ENCODE assay signal across 9 cellular contexts in the genomic region with DNA sequence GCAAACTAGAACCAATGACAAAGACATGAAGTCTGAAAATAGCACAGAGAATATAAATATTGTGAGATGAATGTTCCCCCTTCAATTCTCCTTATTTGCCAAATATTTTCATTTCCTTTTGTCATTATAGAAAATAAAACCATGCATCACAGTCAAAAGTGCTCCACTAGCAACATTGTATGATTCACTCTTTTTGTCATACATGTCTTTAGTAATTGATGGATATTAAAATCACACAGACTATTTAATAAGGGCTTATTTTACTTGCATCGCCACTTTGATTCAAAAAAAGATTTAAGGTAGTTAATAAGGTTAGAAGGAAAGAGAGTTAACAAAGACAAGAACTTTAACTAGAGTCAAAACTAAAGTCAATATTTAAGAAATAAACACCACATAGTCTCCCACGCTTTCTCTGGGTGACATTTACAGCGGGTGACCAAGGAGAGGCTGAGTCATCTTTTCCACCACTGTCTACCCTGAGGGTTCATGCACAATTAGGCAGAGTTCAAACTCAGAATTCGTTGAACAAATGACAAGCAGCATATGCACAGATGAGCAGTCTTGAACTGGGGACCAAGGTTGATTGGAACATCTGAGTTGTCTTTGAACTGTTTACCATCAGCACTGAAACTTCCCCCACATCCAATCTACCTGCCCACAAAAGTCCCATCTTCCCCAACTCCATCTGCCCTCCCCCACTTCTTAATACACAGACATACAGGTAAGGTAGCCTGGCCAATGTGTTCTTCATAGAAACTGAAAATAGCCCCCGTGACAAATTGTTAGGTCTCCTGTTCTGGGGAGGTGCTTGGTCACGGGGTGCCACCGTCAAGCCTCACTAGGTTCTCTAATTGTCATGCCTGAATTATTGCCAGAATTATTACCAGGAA. TPM values are rescaled to one million over a fixed set of nuclear protein-coding genes. Genes with fewer than 3 reads are reported as not detected.
DNase-seq lines count a peak whose midpoint lies in the region; ATAC-seq, FAIRE-seq and TF ChIP-seq lines count a peak whose summit lies in the region.
"Had no signal": no experiment of that assay in that cellular context is flagged by ENCODE, and none has a peak within 500 bp of the region (broad histone marks: within the 10 kb centered on the region; RNA-seq: fewer than 3 reads in every experiment).

No MANE protein-coding gene starts in this region.

- H3K36me3 ChIP-seq in tibial artery: no peaks in the 10 kb centered on the region

- WGBS in A549 (ENCODE audit: missing lambda C conversion rate): 35% methylated on average over 7 of the region's 7 CpGs

- no peak overlapping the region for H3K4me3 ChIP-seq in A549
- H3K4me3 ChIP-seq in tibial artery: no peak overlapping the region

- intact Hi-C loops in tibial artery (cut with DNase I; ENCODE audit: low total_unique reads): no loop called here

- H3K9me3 ChIP-seq in A549 (peaks cover 11% of the 10 kb centered on the region), tibial artery (peaks cover 0 to 8% (median 0%) of the 10 kb centered on the region in 3 donors)

- CTCF ChIA-PET in A549 (lab: Yijun Ruan, JAX): no interaction called here

- H3K4me3 Mint-ChIP-seq in activated naive CD8-positive, alpha-beta T cell treated with anti-CD3 and anti-CD28 coated beads, Interleukin-2, amount 10 ng/mL, durations not matched to agents 7 days and 5 days: no peak overlapping the region
- peak overlapping the region; percentile 52 to 65 for H3K4me3 Mint-ChIP-seq in stimulated activated naive CD8-positive, alpha-beta T cell treated with anti-CD3 and anti-CD28 coated beads, Interleukin-15, amount 100 ng/mL, for 72 hours
- no peak overlapping the region for H3K4me3 Mint-ChIP-seq in progenitor cell of endocrine pancreas (ENCODE audit: low read depth)

- FAIRE-seq in A549 (lab: Jason Lieb, UNC): no peak

- no peak for TF ChIP-seq POLR2A in A549 (IDR thresholded peaks at IDR 0.05; ENCODE audit: low read length)

- TF ChIP-seq CTCF in A549 (IDR thresholded peaks at IDR 0.05) (no peak), progenitor cell of endocrine pancreas (IDR thresholded peaks at IDR 0.05; ENCODE audit: unreplicated experiment) (no peak), tibial artery (IDR thresholded peaks at IDR 0.05) (no peak)

- peaks cover 2% of the 10 kb centered on the region for H3K27me3 Mint-ChIP-seq in activated naive CD8-positive, alpha-beta T cell treated with anti-CD3 and anti-CD28 coated beads, Interleukin-2, amount 10 ng/mL, durations not matched to agents 7 days and 5 days
- peaks cover 13% of the 10 kb centered on the region for H3K27me3 Mint-ChIP-seq in stimulated activated naive CD8-positive, alpha-beta T cell treated with anti-CD3 and anti-CD28 coated beads, Interleukin-15, amount 100 ng/mL, for 72 hours
- H3K27me3 Mint-ChIP-seq in progenitor cell of endocrine pancreas: peaks cover 10% of the 10 kb centered on the region

- H3K9me3 Mint-ChIP-seq in activated naive CD8-positive, alpha-beta T cell treated with anti-CD3 and anti-CD28 coated beads, Interleukin-2, amount 10 ng/mL, durations not matched to agents 7 days and 5 days: peaks cover 4% of the 10 kb centered on the region
- H3K9me3 Mint-ChIP-seq in stimulated activated naive CD8-positive, alpha-beta T cell treated with anti-CD3 and anti-CD28 coated beads, Interleukin-15, amount 100 ng/mL, for 72 hours: peaks cover 7 to 27% of the 10 kb centered on the region in 2 donors
- peaks cover 6% of the 10 kb centered on the region for H3K9me3 Mint-ChIP-seq in progenitor cell of endocrine pancreas (ENCODE audit: low read depth)

- TF ChIP-seq RAD21 in A549 (conservative IDR thresholded peaks at IDR 0.05 in 1 of 2, IDR thresholded peaks at IDR 0.05 in 1 of 2): no peak

- H3K4me1 ChIP-seq in A549 (peaks cover 7% of the 10 kb centered on the region; the same call in 2 of the 3 replicates), tibial artery (peaks cover 0 to 10% (median 3%) of the 10 kb centered on the region in 4 donors)

- peak overlapping the region; percentile 25; the same call in 2 of the 3 replicates for H3K4me2 ChIP-seq in A549

- ATAC-seq in A549 (no peak), GM19467 (IDR thresholded peaks at IDR 0.05; ENCODE audit: unreplicated experiment) (peak; percentile 96), HG03378 (IDR thresholded peaks at IDR 0.05; ENCODE audit: unreplicated experiment) (peak; percentile 99)
- ATAC-seq in activated naive CD8-positive, alpha-beta T cell treated with anti-CD3 and anti-CD28 coated beads, Interleukin-2, amount 10 ng/mL, durations not matched to agents 7 days and 5 days (ENCODE audit: low read depth): peak; percentile 72
- ATAC-seq in stimulated activated naive CD8-positive, alpha-beta T cell treated with anti-CD3 and anti-CD28 coated beads, Interleukin-15, amount 100 ng/mL, for 72 hours: peak; percentile 99

- H3K4me1 Mint-ChIP-seq in activated naive CD8-positive, alpha-beta T cell treated with anti-CD3 and anti-CD28 coated beads, Interleukin-2, amount 10 ng/mL, durations not matched to agents 7 days and 5 days: peaks cover 11% of the 10 kb centered on the region
- peaks cover 29% of the 10 kb centered on the region for H3K4me1 Mint-ChIP-seq in stimulated activated naive CD8-positive, alpha-beta T cell treated with anti-CD3 and anti-CD28 coated beads, Interleukin-15, amount 100 ng/mL, for 72 hours
- peaks cover 1% of the 10 kb centered on the region for H3K4me1 Mint-ChIP-seq in progenitor cell of endocrine pancreas (ENCODE audit: low read depth)
- H3K4me1 Mint-ChIP-seq: naive B cell had no signal

- H3K36me3 Mint-ChIP-seq in activated naive CD8-positive, alpha-beta T cell treated with anti-CD3 and anti-CD28 coated beads, Interleukin-2, amount 10 ng/mL, durations not matched to agents 7 days and 5 days: no peaks in the 10 kb centered on the region
- no peaks in the 10 kb centered on the region for H3K36me3 Mint-ChIP-seq in progenitor cell of endocrine pancreas (ENCODE audit: insufficient read depth)

- DNase-seq in A549 (ENCODE audit: low read depth in 1 of 2, low spot score in 1 of 2) (no peak), progenitor cell of endocrine pancreas (ENCODE audit: low spot score, unreplicated experiment) (no peak), hepatic stellate cell (ENCODE audit: low spot score) (no peak), tibial artery (no peak)
- no peak for DNase-seq in activated naive CD8-positive, alpha-beta T cell treated with anti-CD3 and anti-CD28 coated beads, Interleukin-2, amount 10 ng/mL, durations not matched to agents 7 days and 5 days
- DNase-seq in stimulated activated naive CD8-positive, alpha-beta T cell treated with anti-CD3 and anti-CD28 coated beads, Interleukin-15, amount 100 ng/mL, for 72 hours: peak; percentile 53 to 71
- DNase-seq: naive B cell had no signal

- peaks cover 0 to 7% of the 10 kb centered on the region in 2 donors for H3K27me3 ChIP-seq in tibial artery

- POLR2A ChIA-PET in A549 (lab: Yijun Ruan, JAX): no interaction called here
- POLR2A ChIA-PET in activated naive CD8-positive, alpha-beta T cell treated with anti-CD3 and anti-CD28 coated beads, Interleukin-2, amount 10 ng/mL, durations not matched to agents 7 days and 5 days (lab: Charles Lee): no interaction called here

- no peak for TF ChIP-seq EP300 in A549 (IDR thresholded peaks at IDR 0.05)

- H3K27ac Mint-ChIP-seq in activated naive CD8-positive, alpha-beta T cell treated with anti-CD3 and anti-CD28 coated beads, Interleukin-2, amount 10 ng/mL, durations not matched to agents 7 days and 5 days: peak overlapping the region; percentile 26
- peak overlapping the region; percentile 87 to 96 for H3K27ac Mint-ChIP-seq in stimulated activated naive CD8-positive, alpha-beta T cell treated with anti-CD3 and anti-CD28 coated beads, Interleukin-15, amount 100 ng/mL, for 72 hours
- H3K27ac Mint-ChIP-seq in progenitor cell of endocrine pancreas: no peak overlapping the region
- H3K27ac Mint-ChIP-seq: naive B cell had no signal

- H3K27ac ChIP-seq in A549 (no peak overlapping the region), tibial artery (no peak overlapping the region)

TF ChIP-seq in A549, 52 proteins besides CTCF, POLR2A, EP300 and RAD21:
- TF ChIP-seq, protein P1, sequence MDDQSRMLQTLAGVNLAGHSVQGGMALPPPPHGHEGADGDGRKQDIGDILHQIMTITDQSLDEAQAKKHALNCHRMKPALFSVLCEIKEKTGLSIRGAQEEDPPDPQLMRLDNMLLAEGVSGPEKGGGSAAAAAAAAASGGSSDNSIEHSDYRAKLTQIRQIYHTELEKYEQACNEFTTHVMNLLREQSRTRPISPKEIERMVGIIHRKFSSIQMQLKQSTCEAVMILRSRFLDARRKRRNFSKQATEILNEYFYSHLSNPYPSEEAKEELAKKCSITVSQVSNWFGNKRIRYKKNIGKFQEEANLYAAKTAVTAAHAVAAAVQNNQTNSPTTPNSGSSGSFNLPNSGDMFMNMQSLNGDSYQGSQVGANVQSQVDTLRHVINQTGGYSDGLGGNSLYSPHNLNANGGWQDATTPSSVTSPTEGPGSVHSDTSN (IDR thresholded peaks at IDR 0.05): no peak
- TF ChIP-seq, protein P2, sequence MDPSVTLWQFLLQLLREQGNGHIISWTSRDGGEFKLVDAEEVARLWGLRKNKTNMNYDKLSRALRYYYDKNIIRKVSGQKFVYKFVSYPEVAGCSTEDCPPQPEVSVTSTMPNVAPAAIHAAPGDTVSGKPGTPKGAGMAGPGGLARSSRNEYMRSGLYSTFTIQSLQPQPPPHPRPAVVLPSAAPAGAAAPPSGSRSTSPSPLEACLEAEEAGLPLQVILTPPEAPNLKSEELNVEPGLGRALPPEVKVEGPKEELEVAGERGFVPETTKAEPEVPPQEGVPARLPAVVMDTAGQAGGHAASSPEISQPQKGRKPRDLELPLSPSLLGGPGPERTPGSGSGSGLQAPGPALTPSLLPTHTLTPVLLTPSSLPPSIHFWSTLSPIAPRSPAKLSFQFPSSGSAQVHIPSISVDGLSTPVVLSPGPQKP (IDR thresholded peaks at IDR 0.05; ENCODE audit: low read depth, low read length): no peak
- TF ChIP-seq HOXA7 (CRISPR knock-in tag; IDR thresholded peaks at IDR 0.05) (no peak), GATA3 (IDR thresholded peaks at IDR 0.05; ENCODE audit: borderline replicate concordance) (no peak)

RNA-seq across cellular contexts. Expression of a gene that starts 42.5 kb away (rescaled TPM):
- polyA plus RNA-seq in A549 (2011; rRNA removed) (3.7 and 4.2 TPM in 2 replicates), A549 (2017; fragmentation: RNase III; extraction: RNeasy Plus Mini Kit Qiagen cat#74134 plus additional on column Dnase treatment) (3.0 to 3.8 TPM (median 3.0 TPM) in 3 replicates)
- 2.3 TPM in 2 replicates for polyA plus RNA-seq in A549 (2012; cell fraction: cytosol; rRNA removed)
- 1.00 and 1.4 TPM in 2 replicates for polyA plus RNA-seq in A549 (2012; cell fraction: nucleus; rRNA removed)
- polyA minus RNA-seq in A549 (2011; rRNA and poly(A)+ RNA removed): 1.2 and 1.7 TPM in 2 replicates
- 1 to 10 TPM; 6.0 to 8.1 TPM for total RNA-seq in activated naive CD8-positive, alpha-beta T cell treated with anti-CD3 and anti-CD28 coated beads, Interleukin-2, amount 10 ng/mL, durations not matched to agents 7 days and 5 days
- total RNA-seq in progenitor cell of endocrine pancreas: 3.2 and 6.5 TPM in 2 replicates

Comparison
In these comparisons a context has a peak if more than half of its experiments do, and no peak if none do; other contexts are left out.
1. ATAC-seq: peak in GM19467 (single experiment), HG03378 (single experiment), activated naive CD8-positive, alpha-beta T cell treated with anti-CD3 and anti-CD28 coated beads, Interleukin-2, amount 10 ng/mL, durations not matched to agents 7 days and 5 days (single experiment) and stimulated activated naive CD8-positive, alpha-beta T cell treated with anti-CD3 and anti-CD28 coated beads, Interleukin-15, amount 100 ng/mL, for 72 hours (single experiment); none in A549 (0 of 2).
2. DNase-seq: peak in stimulated activated naive CD8-positive, alpha-beta T cell treated with anti-CD3 and anti-CD28 coated beads, Interleukin-15, amount 100 ng/mL, for 72 hours (2 of 2); none in A549 (0 of 2), activated naive CD8-positive, alpha-beta T cell treated with anti-CD3 and anti-CD28 coated beads, Interleukin-2, amount 10 ng/mL, durations not matched to agents 7 days and 5 days (single experiment), progenitor cell of endocrine pancreas (single experiment), hepatic stellate cell (single experiment) and tibial artery (0 of 2).
3. H3K4me3 Mint-ChIP-seq: peak in stimulated activated naive CD8-positive, alpha-beta T cell treated with anti-CD3 and anti-CD28 coated beads, Interleukin-15, amount 100 ng/mL, for 72 hours (2 of 2); none in activated naive CD8-positive, alpha-beta T cell treated with anti-CD3 and anti-CD28 coated beads, Interleukin-2, amount 10 ng/mL, durations not matched to agents 7 days and 5 days (single experiment) and progenitor cell of endocrine pancreas (single experiment).